Comparison of ENCODE assay signal across 8 cellular contexts in the genomic region with DNA sequence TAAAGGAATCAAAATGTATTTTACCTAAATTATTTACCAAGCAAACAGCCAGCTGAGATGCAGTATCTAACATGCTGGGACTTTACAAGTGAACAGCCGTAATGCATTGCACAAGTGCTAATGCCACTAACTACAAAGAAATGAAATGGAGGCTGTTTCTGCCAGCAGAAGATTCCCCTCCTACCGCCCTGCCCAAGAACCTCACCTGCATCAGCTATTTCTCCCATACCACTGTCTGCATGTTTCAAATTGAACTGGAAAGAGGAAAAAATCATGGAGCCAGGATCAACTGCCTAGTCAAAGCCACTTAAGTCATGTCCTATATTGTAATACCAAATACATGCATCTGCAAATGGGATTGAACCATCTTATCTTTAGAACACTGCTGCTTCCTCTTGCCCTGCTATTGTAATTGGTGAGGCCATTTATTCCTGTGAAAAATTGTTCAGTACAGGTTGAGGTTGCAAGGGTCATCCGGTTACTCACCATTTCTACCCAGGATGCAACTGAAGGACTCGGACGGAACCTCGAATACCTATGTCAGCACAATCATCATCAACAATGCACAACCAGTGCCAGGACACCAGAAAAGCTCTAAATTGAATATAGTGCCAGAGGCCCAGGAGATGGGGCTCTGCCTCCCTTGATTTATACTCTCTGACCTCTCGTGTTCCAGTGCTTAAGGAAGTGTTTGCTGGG. TPM values are rescaled to one million over a fixed set of nuclear protein-coding genes. Genes with fewer than 3 reads are reported as not detected.
DNase-seq lines count a peak whose midpoint lies in the region; ATAC-seq and TF ChIP-seq lines count a peak whose summit lies in the region.
"Had no signal": no experiment of that assay in that cellular context is flagged by ENCODE, and none has a peak within 500 bp of the region (broad histone marks: within the 10 kb centered on the region; RNA-seq: fewer than 3 reads in every experiment).

No MANE protein-coding gene starts in this region.

- no peak for TF ChIP-seq POLR2A in Peyer's patch (IDR thresholded peaks at IDR 0.05)
- no peak for TF ChIP-seq POLR2A in thyroid gland (IDR thresholded peaks at IDR 0.05)

- no peak overlapping the region for H3K4me3 ChIP-seq in Peyer's patch
- H3K4me3 ChIP-seq in left lung = no peak overlapping the region
- H3K4me3 ChIP-seq in thyroid gland (replicated peaks in 1 of 3) = no peak overlapping the region

- ATAC-seq in left lung (peak; percentile 2), HG03378 (IDR thresholded peaks at IDR 0.05; ENCODE audit: unreplicated experiment) (no peak)

- H3K27ac Mint-ChIP-seq in chondrocyte (ENCODE audit: unreplicated experiment) = peak overlapping the region; percentile 99

- TF ChIP-seq CTCF in Peyer's patch (IDR thresholded peaks at IDR 0.05) (peak in 1 of 6 experiments; percentile 5), chondrocyte (IDR thresholded peaks at IDR 0.05) (no peak), left lung (IDR thresholded peaks at IDR 0.05) (no peak), thyroid gland (IDR thresholded peaks at IDR 0.05) (no peak)

- peak overlapping the region; percentile 23 for H3K4me3 Mint-ChIP-seq in chondrocyte (ENCODE audit: unreplicated experiment)

- intact Hi-C loops in left lung (cut with DNase I) = no loop called here
- intact Hi-C loops in thyroid gland (cut with DNase I) = no loop called here

- 88 to 89% methylated on average over 7 of the region's 7 CpGs for WGBS in thyroid gland, 2 donors

- no peaks in the 10 kb centered on the region for H3K27me3 Mint-ChIP-seq in chondrocyte (ENCODE audit: low read depth)

- DNase-seq in Peyer's patch (peak in 1 of 3 donors; percentile 63), chondrocyte (ENCODE audit: low spot score) (no peak), left lung (no peak), thyroid gland (no peak), H4 (ENCODE audit: low spot score) (no peak), NCI-H510A (lab: John Stamatoyannopoulos, UW) (no peak)
- DNase-seq: nucleus accumbens had no signal

- H3K27me3 ChIP-seq in Peyer's patch (no peaks in the 10 kb centered on the region), left lung (no peaks in the 10 kb centered on the region), thyroid gland (no peaks in the 10 kb centered on the region)

- H3K27ac ChIP-seq in Peyer's patch = peak overlapping the region in 3 of 4 donors; percentile 63 to 83 (median 72)
- peak overlapping the region; percentile 78 to 81 for H3K27ac ChIP-seq in left lung
- peak overlapping the region in 2 of 3 donors; percentile 89 to 96 for H3K27ac ChIP-seq in thyroid gland

- H3K4me1 Mint-ChIP-seq in chondrocyte (ENCODE audit: low read depth) = peaks cover 75% of the 10 kb centered on the region

- H3K36me3 ChIP-seq in Peyer's patch = peaks cover 0 to 41% (median 0%) of the 10 kb centered on the region in 3 donors
- H3K36me3 ChIP-seq in left lung = peaks cover 0 to 72% of the 10 kb centered on the region in 2 donors
- no peaks in the 10 kb centered on the region for H3K36me3 ChIP-seq in thyroid gland

- H3K9me3 ChIP-seq in Peyer's patch = no peaks in the 10 kb centered on the region
- H3K9me3 ChIP-seq in left lung = no peaks in the 10 kb centered on the region
- H3K9me3 ChIP-seq in thyroid gland = no peaks in the 10 kb centered on the region

- peaks cover 35% of the 10 kb centered on the region for H3K36me3 Mint-ChIP-seq in chondrocyte (ENCODE audit: low read depth)

- peaks cover 0 to 52% (median 3%) of the 10 kb centered on the region in 4 donors for H3K4me1 ChIP-seq in Peyer's patch
- H3K4me1 ChIP-seq in left lung = peaks cover 31 to 55% of the 10 kb centered on the region in 2 donors
- peaks cover 67 to 73% of the 10 kb centered on the region in 2 donors for H3K4me1 ChIP-seq in thyroid gland

- H3K9me3 Mint-ChIP-seq in chondrocyte (ENCODE audit: low read depth) = no peaks in the 10 kb centered on the region

RNA-seq across cellular contexts. Expression of a gene that starts 27.5 kb away (rescaled TPM):
- total RNA-seq in Peyer's patch (100 to 1,000 TPM; 564 to 802 (median 681) TPM), chondrocyte (2,649 to 2,819 TPM (median 2,779 TPM) in 3 replicates), left lung (1,000 to 10,000 TPM; 1,567 to 1,593 TPM), thyroid gland (100 to 1,000 TPM; 436 to 796 (median 612) TPM)
- 2,749 and 2,975 TPM in 2 replicates for total RNA-seq in H4 (2014; rRNA removed; shearing (Covaris generic))
